Comparison of ENCODE assay signal across 9 cellular contexts in genomic region chr1:116911166-116911553, GRCh38. TPM values are rescaled to one million over a fixed set of nuclear protein-coding genes. Genes with fewer than 3 reads are reported as not detected.
DNase-seq lines count a peak whose midpoint lies in the region; ATAC-seq lines count a peak whose summit lies in the region.
"Had no signal": no experiment of that assay in that cellular context is flagged by ENCODE, and none has a peak within 500 bp of the region (broad histone marks: within the 10 kb centered on the region; RNA-seq: fewer than 3 reads in every experiment).

No MANE protein-coding gene starts in this region.

- H3K4me3 ChIP-seq in ACC112 (ENCODE audit: low read depth, low read length) (peak overlapping the region; percentile 90), HUES48 (ENCODE audit: low read depth, low read length) (peak overlapping the region; percentile 88), ectodermal cell (ENCODE audit: insufficient read depth, low read depth, low read length) (peak overlapping the region; percentile 73), mucosa of rectum (ENCODE audit: low read length in 2 of 2) (peak overlapping the region; percentile 74 to 86)

- no peak for DNase-seq in T-helper 2 cell treated with Interferon-gamma antibody and Interleukin-4, amounts not matched to agents 5 μg/mL and 100 μg/mL, for 36 hours (ENCODE audit: low spot score)
- no peak for DNase-seq in NCI-H1694 treated with DMSO at 0.1 percent for 48 hours (lab: John Stamatoyannopoulos, UW)
- no peak for DNase-seq in DMS153 treated with DMSO at 0.1 percent for 48 hours (lab: John Stamatoyannopoulos, UW; ENCODE audit: unreplicated experiment)

- WGBS in ectodermal cell, 2 experiments = 32 to 34% methylated on average over 7 of the region's 7 CpGs

- H3K27me3 Mint-ChIP-seq in T-helper 2 cell treated with Interferon-gamma antibody and Interleukin-4, amounts not matched to agents 5 μg/mL and 100 μg/mL, for 36 hours (ENCODE audit: low read depth) = peaks cover 10% of the 10 kb centered on the region

- H3K4me1 ChIP-seq in ACC112 (ENCODE audit: control insufficient read depth, insufficient read depth, low read length, unreplicated experiment) (peaks cover 17% of the 10 kb centered on the region), HUES48 (ENCODE audit: control insufficient read depth, insufficient read depth, low read length) (peaks cover 26% of the 10 kb centered on the region), ectodermal cell (ENCODE audit: control insufficient read depth, insufficient read depth, low read length) (peaks cover 18% of the 10 kb centered on the region), mucosa of rectum (ENCODE audit: control insufficient read depth in 2 of 2, insufficient read depth in 2 of 2, low read length in 2 of 2) (peaks cover 13 to 37% of the 10 kb centered on the region in 2 donors)

- H3K9me3 Mint-ChIP-seq in T-helper 2 cell treated with Interferon-gamma antibody and Interleukin-4, amounts not matched to agents 5 μg/mL and 100 μg/mL, for 36 hours = no peaks in the 10 kb centered on the region

- no peaks in the 10 kb centered on the region for H3K27me3 ChIP-seq in ACC112 (ENCODE audit: insufficient read depth, low read length)
- no peaks in the 10 kb centered on the region for H3K27me3 ChIP-seq in HUES48 (ENCODE audit: control insufficient read depth, insufficient read depth, low read length)
- peaks cover 12% of the 10 kb centered on the region for H3K27me3 ChIP-seq in ectodermal cell (ENCODE audit: control insufficient read depth, insufficient read depth, low read length, poor library complexity, severe bottlenecking)
- H3K27me3 ChIP-seq in mucosa of rectum (ENCODE audit: control insufficient read depth in 2 of 2, insufficient read depth in 2 of 2, low read length in 2 of 2) = no peaks in the 10 kb centered on the region

- ATAC-seq in HG02623 (IDR thresholded peaks at IDR 0.05; ENCODE audit: unreplicated experiment) = no peak

- no peaks in the 10 kb centered on the region for H3K36me3 Mint-ChIP-seq in T-helper 2 cell treated with Interferon-gamma antibody and Interleukin-4, amounts not matched to agents 5 μg/mL and 100 μg/mL, for 36 hours (ENCODE audit: low read depth)

- peaks cover 32% of the 10 kb centered on the region for H3K79me2 ChIP-seq in ACC112 (ENCODE audit: control insufficient read depth, insufficient read depth, low read length, unreplicated experiment)

- H3K9ac ChIP-seq in HUES48 (ENCODE audit: low read depth, low read length) (no peak overlapping the region), mucosa of rectum (ENCODE audit: low read depth in 1 of 2, low read length in 2 of 2) (peak overlapping the region; percentile 80 to 82)

- H2AFZ ChIP-seq in ACC112 (ENCODE audit: low read length, unreplicated experiment) = peak overlapping the region; percentile 83

- no peak overlapping the region for H3K27ac Mint-ChIP-seq in T-helper 2 cell treated with Interferon-gamma antibody and Interleukin-4, amounts not matched to agents 5 μg/mL and 100 μg/mL, for 36 hours

- H3K9me3 ChIP-seq in HUES48 (ENCODE audit: control insufficient read depth, insufficient read depth, low read length) = no peaks in the 10 kb centered on the region
- no peaks in the 10 kb centered on the region for H3K9me3 ChIP-seq in ectodermal cell (ENCODE audit: control insufficient read depth, low read length)
- no peaks in the 10 kb centered on the region for H3K9me3 ChIP-seq in mucosa of rectum (ENCODE audit: control insufficient read depth in 2 of 2, low read length in 2 of 2)

- H3K27ac ChIP-seq in ACC112 (ENCODE audit: low read depth, low read length) (no peak overlapping the region), HUES48 (ENCODE audit: low read depth, low read length) (no peak overlapping the region), ectodermal cell (ENCODE audit: insufficient read depth, low read depth, low read length, poor library complexity, severe bottlenecking) (no peak overlapping the region), mucosa of rectum (ENCODE audit: low read depth in 2 of 2, low read length in 2 of 2) (peak overlapping the region; percentile 79 to 81)
- H3K27ac ChIP-seq: HL-60 had no signal

- H3K4me3 Mint-ChIP-seq in T-helper 2 cell treated with Interferon-gamma antibody and Interleukin-4, amounts not matched to agents 5 μg/mL and 100 μg/mL, for 36 hours = no peak overlapping the region

- peaks cover 6% of the 10 kb centered on the region for H3K4me1 Mint-ChIP-seq in T-helper 2 cell treated with Interferon-gamma antibody and Interleukin-4, amounts not matched to agents 5 μg/mL and 100 μg/mL, for 36 hours (ENCODE audit: low read depth)

- H3K36me3 ChIP-seq in ACC112 (ENCODE audit: insufficient read depth, low read length) (no peaks in the 10 kb centered on the region), HUES48 (ENCODE audit: control insufficient read depth, insufficient read depth, low read length) (no peaks in the 10 kb centered on the region), ectodermal cell (ENCODE audit: control insufficient read depth, insufficient read depth, low read length) (no peaks in the 10 kb centered on the region), mucosa of rectum (ENCODE audit: control insufficient read depth in 2 of 2, insufficient read depth in 2 of 2, low read length in 2 of 2) (no peaks in the 10 kb centered on the region)

RNA-seq across cellular contexts. Expression of gene PTGFRN, which starts 1.4 kb away (rescaled TPM):
- polyA plus RNA-seq in ectodermal cell (2013, experiment 1 of 4) = 34.3 TPM
- 39.4 TPM for polyA plus RNA-seq in ectodermal cell (2013, experiment 2 of 4)
- 24.7 TPM for polyA plus RNA-seq in ectodermal cell (2013, experiment 3 of 4)
- polyA plus RNA-seq in ectodermal cell (2013, experiment 4 of 4) = 31.8 TPM

Comparison
In these comparisons a context has a peak if more than half of its experiments do, and no peak if none do; other contexts are left out.
1. H3K27ac ChIP-seq: peak in mucosa of rectum (2 of 2); none in ACC112 (single experiment), HUES48 (single experiment) and ectodermal cell (single experiment).
2. Peak in every context shown above with its lines, with median percentiles within 50 percentile points of each other: H3K4me3 ChIP-seq.